Comparison of ENCODE assay signal across 28 cellular contexts in genomic region chr2:29390131-29390530, GRCh38.
"Had no signal": no experiment of that assay in that cellular context is flagged by ENCODE, and none has a peak within 500 bp of the region (broad histone marks: within the 10 kb centered on the region; RNA-seq: fewer than 3 reads in every experiment).

No MANE protein-coding gene starts in this region.

- H2AFZ ChIP-seq: neural progenitor cell, parathyroid adenoma had no signal

- H3K4me2 ChIP-seq: neural progenitor cell had no signal

- FAIRE-seq: small intestine, urothelium cell line had no signal

- H3K36me3 Mint-ChIP-seq: natural killer cell treated with Interleukin-12 subunit alpha and Interleukin-12 subunit beta and Interleukin-15 and Interleukin-18, amount 100 ng/mL, for 72 hours; neural progenitor cell; stimulated activated effector memory CD8-positive, alpha-beta T cell treated with anti-CD3 and anti-CD28 coated beads, Interleukin-12 subunit alpha, Interleukin-12 subunit beta, amount 100 ng/mL, for 72 hours; stimulated activated naive B cell treated with anti-CD40 and anti-IgM and Interleukin-4, amounts not matched to agents 10 μg/mL and 1 μg/mL and 100 μg/mL, for 72 hours had no signal

- H3K27me3 ChIP-seq: neural progenitor cell, ovary, right lobe of liver, sigmoid colon, stomach, thyroid gland, tibial nerve, upper lobe of left lung, vagina had no signal

- H3K79me2 ChIP-seq: parathyroid adenoma had no signal

- H3K9ac ChIP-seq: neural progenitor cell, parathyroid adenoma had no signal

- H3K4me3 ChIP-seq: neural progenitor cell, ovary, psoas muscle, right lobe of liver, sigmoid colon, stomach, thoracic aorta, thyroid gland, tibial nerve, upper lobe of left lung, vagina had no signal

- H3K4me3 Mint-ChIP-seq: natural killer cell treated with Interleukin-12 subunit alpha and Interleukin-12 subunit beta and Interleukin-15 and Interleukin-18, amount 100 ng/mL, for 72 hours; nephron progenitor cell; neural progenitor cell; stimulated activated effector memory CD8-positive, alpha-beta T cell treated with anti-CD3 and anti-CD28 coated beads, Interleukin-12 subunit alpha, Interleukin-12 subunit beta, amount 100 ng/mL, for 72 hours; stimulated activated naive B cell treated with anti-CD40 and anti-IgM and Interleukin-4, amounts not matched to agents 10 μg/mL and 1 μg/mL and 100 μg/mL, for 72 hours; stimulated activated naive CD8-positive, alpha-beta T cell treated with anti-CD3 and anti-CD28 coated beads, Interleukin-15, Interleukin-2, amounts not matched to agents 100 ng/mL and 50 ng/mL, for 24 hours had no signal

- H3K27ac ChIP-seq: neural progenitor cell, ovary, parathyroid adenoma, psoas muscle, right lobe of liver, sigmoid colon, stomach, thoracic aorta, thyroid gland, tibial nerve, upper lobe of left lung, vagina had no signal

- H3K4me1 Mint-ChIP-seq: stimulated activated effector memory CD8-positive, alpha-beta T cell treated with anti-CD3 and anti-CD28 coated beads, Interleukin-12 subunit alpha, Interleukin-12 subunit beta, amount 100 ng/mL, for 72 hours; stimulated activated naive B cell treated with anti-CD40 and anti-IgM and Interleukin-4, amounts not matched to agents 10 μg/mL and 1 μg/mL and 100 μg/mL, for 72 hours had no signal

- H3K27ac Mint-ChIP-seq: natural killer cell treated with Interleukin-12 subunit alpha and Interleukin-12 subunit beta and Interleukin-15 and Interleukin-18, amount 100 ng/mL, for 72 hours; nephron progenitor cell; neural progenitor cell; progenitor cell of endocrine pancreas; stimulated activated effector memory CD8-positive, alpha-beta T cell treated with anti-CD3 and anti-CD28 coated beads, Interleukin-12 subunit alpha, Interleukin-12 subunit beta, amount 100 ng/mL, for 72 hours; stimulated activated naive B cell treated with anti-CD40 and anti-IgM and Interleukin-4, amounts not matched to agents 10 μg/mL and 1 μg/mL and 100 μg/mL, for 72 hours; stimulated activated naive CD8-positive, alpha-beta T cell treated with anti-CD3 and anti-CD28 coated beads, Interleukin-15, Interleukin-2, amounts not matched to agents 100 ng/mL and 50 ng/mL, for 24 hours had no signal

- H3K4me1 ChIP-seq: parathyroid adenoma, psoas muscle, right lobe of liver, sigmoid colon, stomach, thyroid gland, tibial nerve, upper lobe of left lung, vagina had no signal

- H3K9me3 Mint-ChIP-seq: natural killer cell treated with Interleukin-12 subunit alpha and Interleukin-12 subunit beta and Interleukin-15 and Interleukin-18, amount 100 ng/mL, for 72 hours; nephron progenitor cell; neural progenitor cell; stimulated activated effector memory CD8-positive, alpha-beta T cell treated with anti-CD3 and anti-CD28 coated beads, Interleukin-12 subunit alpha, Interleukin-12 subunit beta, amount 100 ng/mL, for 72 hours; stimulated activated naive B cell treated with anti-CD40 and anti-IgM and Interleukin-4, amounts not matched to agents 10 μg/mL and 1 μg/mL and 100 μg/mL, for 72 hours; stimulated activated naive CD8-positive, alpha-beta T cell treated with anti-CD3 and anti-CD28 coated beads, Interleukin-15, Interleukin-2, amounts not matched to agents 100 ng/mL and 50 ng/mL, for 24 hours had no signal

- H3K9me3 ChIP-seq: ovary, psoas muscle, right lobe of liver, sigmoid colon, stomach, thoracic aorta, thyroid gland, tibial nerve, upper lobe of left lung, vagina had no signal

- ATAC-seq: natural killer cell treated with Interleukin-12 subunit alpha and Interleukin-12 subunit beta and Interleukin-15 and Interleukin-18, amount 100 ng/mL, for 72 hours; right cardiac atrium; right lobe of liver; stimulated activated effector memory CD8-positive, alpha-beta T cell treated with anti-CD3 and anti-CD28 coated beads, Interleukin-12 subunit alpha, Interleukin-12 subunit beta, amount 100 ng/mL, for 72 hours; stimulated activated naive B cell treated with anti-CD40 and anti-IgM and Interleukin-4, amounts not matched to agents 10 μg/mL and 1 μg/mL and 100 μg/mL, for 72 hours had no signal

- DNase-seq: nephron progenitor cell; occipital lobe; ovary; posterior cingulate gyrus; psoas muscle; right cardiac atrium; right lobe of liver; sigmoid colon; small intestine; stimulated activated CD4-positive, alpha-beta T cell treated with anti-CD3 and anti-CD28 coated beads, Interleukin-15, amount 100 ng/mL, for 24 hours; stimulated activated CD4-positive, alpha-beta T cell treated with anti-CD3 and anti-CD28 coated beads, Interleukin-2, amount 100 ng/mL, for 24 hours; stimulated activated CD4-positive, alpha-beta T cell treated with anti-CD3 and anti-CD28 coated beads, Interleukin-2, amount 100 ng/mL, for 48 hours; stimulated activated CD4-positive, alpha-beta T cell treated with anti-CD3 and anti-CD28 coated beads, Interleukin-4, amount 100 ng/mL, for 24 hours; stimulated activated naive B cell treated with anti-CD40 and anti-IgM and Interleukin-4, amounts not matched to agents 10 μg/mL and 1 μg/mL and 100 μg/mL, for 72 hours; stimulated activated naive CD4-positive, alpha-beta T cell treated with Interleukin-2 at 50 U/mL for 16 hours; stomach; thyroid gland; upper lobe of left lung had no signal

- H3K36me3 ChIP-seq: neural progenitor cell, ovary, right lobe of liver, sigmoid colon, stomach, thoracic aorta, thyroid gland, tibial nerve, upper lobe of left lung, vagina had no signal
